ENCODE assay signal across 12 cellular contexts in genomic region chr6:106100755-106101154, GRCh38. TPM values are rescaled to one million over a fixed set of nuclear protein-coding genes. Genes with fewer than 3 reads are reported as not detected.
A peak's percentile ranks its signal among the peaks of the same experiment; 100 is the strongest.
DNase-seq lines count a peak whose midpoint lies in the region; ATAC-seq lines count a peak whose summit lies in the region.
"Had no signal": no experiment of that assay in that cellular context is flagged by ENCODE, and none has a peak within 500 bp of the region (broad histone marks: within the 10 kb centered on the region; RNA-seq: fewer than 3 reads in every experiment).

No MANE protein-coding gene starts in this region.

- no peak overlapping the region for H4K91ac ChIP-seq in mesenchymal stem cell (ENCODE audit: low read length)

- peaks cover 33 to 48% of the 10 kb centered on the region in 2 donors for H3K36me3 Mint-ChIP-seq in activated T-cell treated with anti-CD3 and anti-CD28 coated beads, Interleukin-2, amount 50 U/mL, for 72 hours (ENCODE audit: insufficient read depth in 2 of 2)
- peaks cover 35% of the 10 kb centered on the region for H3K36me3 Mint-ChIP-seq in activated naive CD8-positive, alpha-beta T cell treated with anti-CD3 and anti-CD28 coated beads, Interleukin-2, amount 10 ng/mL, durations not matched to agents 7 days and 5 days

- no peaks in the 10 kb centered on the region for H3K79me1 ChIP-seq in mesenchymal stem cell (replicated peaks; ENCODE audit: low read length, poor library complexity, severe bottlenecking)

- peaks cover 10 to 42% of the 10 kb centered on the region in 2 experiments for H3K36me3 ChIP-seq in mesenchymal stem cell (ENCODE audit: control insufficient read depth in 1 of 2, insufficient read depth in 2 of 2, low read depth in 1 of 2, low read length in 2 of 2)
- H3K36me3 ChIP-seq in urinary bladder (ENCODE audit: insufficient read depth) = no peaks in the 10 kb centered on the region
- H3K36me3 ChIP-seq: MG63, sigmoid colon had no signal

- H3K27ac Mint-ChIP-seq in activated T-cell treated with anti-CD3 and anti-CD28 coated beads, Interleukin-2, amount 50 U/mL, for 72 hours = peak overlapping the region; percentile 100
- H3K27ac Mint-ChIP-seq in activated naive CD8-positive, alpha-beta T cell treated with anti-CD3 and anti-CD28 coated beads, Interleukin-2, amount 10 ng/mL, durations not matched to agents 7 days and 5 days = peak overlapping the region; percentile 72

- H2AK5ac ChIP-seq in mesenchymal stem cell (ENCODE audit: low read length, severe bottlenecking) = peak overlapping the region; percentile 27

- no peaks in the 10 kb centered on the region for H3K9me3 ChIP-seq in mesenchymal stem cell (ENCODE audit: control insufficient read depth, low read length)
- H3K9me3 ChIP-seq: MG63, sigmoid colon had no signal

- no peak overlapping the region for H3K4me2 ChIP-seq in mesenchymal stem cell (ENCODE audit: low read length, poor library complexity, severe bottlenecking)

- no peak overlapping the region for H3K27ac ChIP-seq in mesenchymal stem cell (ENCODE audit: low read length, poor library complexity, severe bottlenecking)
- peak overlapping the region; percentile 6 for H3K27ac ChIP-seq in urinary bladder (ENCODE audit: low read depth)
- H3K27ac ChIP-seq: sigmoid colon, VCaP had no signal

- H3K4me1 Mint-ChIP-seq in activated T-cell treated with anti-CD3 and anti-CD28 coated beads, Interleukin-2, amount 50 U/mL, for 72 hours (ENCODE audit: low read depth) = peaks cover 92% of the 10 kb centered on the region
- peaks cover 59% of the 10 kb centered on the region for H3K4me1 Mint-ChIP-seq in activated naive CD8-positive, alpha-beta T cell treated with anti-CD3 and anti-CD28 coated beads, Interleukin-2, amount 10 ng/mL, durations not matched to agents 7 days and 5 days

- H3K23ac ChIP-seq in mesenchymal stem cell (ENCODE audit: low read length in 2 of 2) = peak overlapping the region in 1 of 2 experiments; percentile 89

- H3K9me3 Mint-ChIP-seq in activated T-cell treated with anti-CD3 and anti-CD28 coated beads, Interleukin-2, amount 50 U/mL, for 72 hours = no peaks in the 10 kb centered on the region
- no peaks in the 10 kb centered on the region for H3K9me3 Mint-ChIP-seq in activated naive CD8-positive, alpha-beta T cell treated with anti-CD3 and anti-CD28 coated beads, Interleukin-2, amount 10 ng/mL, durations not matched to agents 7 days and 5 days

- H3K4me3 ChIP-seq in mesenchymal stem cell (ENCODE audit: insufficient read depth in 1 of 2, low read depth in 1 of 2, low read length in 2 of 2) (no peak overlapping the region), urinary bladder (ENCODE audit: low read depth, low read length) (peak overlapping the region; percentile 11)
- H3K4me3 ChIP-seq: MG63, sigmoid colon had no signal

- no peak overlapping the region for H2BK120ac ChIP-seq in mesenchymal stem cell (ENCODE audit: low read depth, low read length)

- DNase-seq in activated T-cell treated with anti-CD3 and anti-CD28 coated beads, Interleukin-2, amount 50 U/mL, for 72 hours = no peak
- DNase-seq in activated T-cell treated with anti-CD3 and anti-CD28 coated beads for 4 hours (no peak), mesenchymal stem cell (no peak), NCI-H1048 (lab: John Stamatoyannopoulos, UW) (no peak)
- no peak for DNase-seq in activated naive CD8-positive, alpha-beta T cell treated with anti-CD3 and anti-CD28 coated beads, Interleukin-2, amount 10 ng/mL, durations not matched to agents 7 days and 5 days
- DNase-seq: left colon, MG63, sigmoid colon had no signal

- H2BK15ac ChIP-seq in mesenchymal stem cell (ENCODE audit: low read depth, poor library complexity, severe bottlenecking) = no peak overlapping the region

- peak overlapping the region in 1 of 2 experiments; percentile 67 for H3K4ac ChIP-seq in mesenchymal stem cell (ENCODE audit: low read depth in 1 of 2, low read length in 2 of 2)

- no peak overlapping the region for H3K9ac ChIP-seq in mesenchymal stem cell (ENCODE audit: low read length)

- peak overlapping the region in 1 of 2 experiments; percentile 55 for H2BK12ac ChIP-seq in mesenchymal stem cell (ENCODE audit: low read length in 2 of 2)

- H3K27me3 ChIP-seq in mesenchymal stem cell (ENCODE audit: control insufficient read depth in 1 of 2, insufficient read depth in 1 of 2, low read length in 2 of 2) = no peaks in the 10 kb centered on the region
- H3K27me3 ChIP-seq: MG63 had no signal

- H3K4me1 ChIP-seq in mesenchymal stem cell (ENCODE audit: control insufficient read depth, insufficient read depth, low read depth, low read length) (peaks cover 9% of the 10 kb centered on the region), urinary bladder (ENCODE audit: insufficient read depth) (no peaks in the 10 kb centered on the region)

- no peaks in the 10 kb centered on the region for H3K27me3 Mint-ChIP-seq in activated T-cell treated with anti-CD3 and anti-CD28 coated beads, Interleukin-2, amount 50 U/mL, for 72 hours (ENCODE audit: low read depth)
- no peaks in the 10 kb centered on the region for H3K27me3 Mint-ChIP-seq in activated naive CD8-positive, alpha-beta T cell treated with anti-CD3 and anti-CD28 coated beads, Interleukin-2, amount 10 ng/mL, durations not matched to agents 7 days and 5 days

- no peak overlapping the region for H2BK5ac ChIP-seq in mesenchymal stem cell (ENCODE audit: low read depth, low read length, poor library complexity, severe bottlenecking)

- POLR2A ChIA-PET in activated naive CD8-positive, alpha-beta T cell treated with anti-CD3 and anti-CD28 coated beads, Interleukin-2, amount 10 ng/mL, durations not matched to agents 7 days and 5 days (lab: Charles Lee) = interaction anchor here (0.9 kb wide), 1 partner anchor 63 kb away, joined by 3 read pairs; no protein-coding TSS in a partner anchor

- peak overlapping the region; percentile 89 to 100 for H3K4me3 Mint-ChIP-seq in activated T-cell treated with anti-CD3 and anti-CD28 coated beads, Interleukin-2, amount 50 U/mL, for 72 hours
- peak overlapping the region; percentile 90 for H3K4me3 Mint-ChIP-seq in activated naive CD8-positive, alpha-beta T cell treated with anti-CD3 and anti-CD28 coated beads, Interleukin-2, amount 10 ng/mL, durations not matched to agents 7 days and 5 days

- H4K8ac ChIP-seq in mesenchymal stem cell (ENCODE audit: low read length) = no peak overlapping the region

- no peak overlapping the region for H2AFZ ChIP-seq in mesenchymal stem cell (ENCODE audit: low read depth, low read length)

- no peak for ATAC-seq in activated T-cell treated with anti-CD3 and anti-CD28 coated beads, Interleukin-2, amount 50 U/mL, for 72 hours (replicated peaks in 1 of 2)
- ATAC-seq in activated naive CD8-positive, alpha-beta T cell treated with anti-CD3 and anti-CD28 coated beads, Interleukin-2, amount 10 ng/mL, durations not matched to agents 7 days and 5 days (ENCODE audit: low read depth) = no peak
- ATAC-seq in GM21723 (IDR thresholded peaks at IDR 0.05; ENCODE audit: unreplicated experiment) (no peak), HG03196 (IDR thresholded peaks at IDR 0.05; ENCODE audit: unreplicated experiment) (no peak)
- ATAC-seq: left colon had no signal

- peak overlapping the region in 1 of 2 experiments; percentile 43 for H3K18ac ChIP-seq in mesenchymal stem cell (ENCODE audit: low read depth in 1 of 2, low read length in 2 of 2)

- no peak overlapping the region for H3K14ac ChIP-seq in mesenchymal stem cell (ENCODE audit: low read length in 2 of 2)

- WGBS in mesenchymal stem cell = 97% methylated on average over 9 of the region's 9 CpGs
- WGBS in urinary bladder = 88% methylated on average over 9 of the region's 9 CpGs

RNA-seq across cellular contexts. Expression of gene PRDM1, which starts 14.6 kb away (rescaled TPM):
- total RNA-seq in activated T-cell treated with anti-CD3 and anti-CD28 coated beads, Interleukin-2, amount 50 U/mL, for 72 hours = 100 to 1,000 TPM in 1 of 2 donors, 10 to 100 TPM in 1; 25.2 to 107 TPM
- total RNA-seq in activated naive CD8-positive, alpha-beta T cell treated with anti-CD3 and anti-CD28 coated beads, Interleukin-2, amount 10 ng/mL, durations not matched to agents 7 days and 5 days = 10 to 100 TPM; 20.2 to 21.1 TPM
- 7.5 TPM for polyA plus RNA-seq in mesenchymal stem cell (2013, experiment 1 of 2)
- polyA plus RNA-seq in mesenchymal stem cell (2013, experiment 2 of 2) = 7.3 TPM
- 5.0 TPM for total RNA-seq in urinary bladder
- 3.7 TPM for polyA plus RNA-seq in urinary bladder
